ENCODE assay signal across 8 cellular contexts in genomic region chr6:79630883-79631799, GRCh38. TPM values are rescaled to one million over a fixed set of nuclear protein-coding genes. Genes with fewer than 3 reads are reported as not detected.
A peak's percentile ranks its signal among the peaks of the same experiment; 100 is the strongest.
DNase-seq lines count a peak whose midpoint lies in the region; ATAC-seq and TF ChIP-seq lines count a peak whose summit lies in the region.

Gene SH3BGRL2 (plus strand): TSS chr6:79631329. CDS start chr6:79631462, 133 bp downstream.

- no peak for TF ChIP-seq CTCF in WTC11 (IDR thresholded peaks at IDR 0.05)
- no peak for TF ChIP-seq CTCF in liver (IDR thresholded peaks at IDR 0.05; ENCODE audit: low read depth, low read length, missing input control)

- no peaks in the 10 kb centered on the region for H3K36me3 Mint-ChIP-seq in WTC11

- DNase-seq in GDM1 (lab: John Stamatoyannopoulos, UW) = peak; percentile 56
- peak; percentile 84 for DNase-seq in HEK293T (ENCODE audit: extremely low spot score)
- DNase-seq in NCI-H187 treated with DMSO at 0.1 percent for 48 hours (lab: John Stamatoyannopoulos, UW) = peak; percentile 53
- peak; percentile 91 for DNase-seq in WTC11 (ENCODE audit: low spot score)
- DNase-seq in stimulated activated CD4-positive, alpha-beta T cell treated with anti-CD3 and anti-CD28 coated beads, Interleukin-2, amount 100 ng/mL, for 4 hours (ENCODE audit: low read depth) = peak; percentile 1

- peak within 1 kb of the TSS; percentile 96 for H3K4me3 Mint-ChIP-seq in WTC11

- H3K27me3 Mint-ChIP-seq in WTC11 (ENCODE audit: low read depth) = peaks cover 22% of the 10 kb centered on the region

- H3K27me3 ChIP-seq in endocrine pancreas (ENCODE audit: control insufficient read depth, insufficient read depth, low read length) (no peaks in the 10 kb centered on the region), liver (ENCODE audit: control insufficient read depth in 4 of 4, insufficient read depth in 4 of 4, low read length in 3 of 4) (no peaks in the 10 kb centered on the region)

- H3K27ac Mint-ChIP-seq in WTC11 = no peak within 1 kb of the TSS

- WGBS in liver = under 1% methylated on average over 76 of the region's 77 CpGs

- CTCF ChIA-PET in HEK293T (lab: Yijun Ruan, JAX) = interaction anchor here (0.9 kb wide), 1 partner anchor 42 kb away, joined by 3 read pairs; no protein-coding TSS in a partner anchor
- CTCF ChIA-PET in WTC11 (lab: Charles Lee) = interaction anchor here (0.7 to 2.6 kb wide), 11 partner anchors 9 to 238 kb away, joined by 3 to 7 read pairs (median 5); no protein-coding TSS in a partner anchor

- H3K4me3 ChIP-seq in endocrine pancreas (ENCODE audit: control insufficient read depth, insufficient read depth, low read length) (peak within 1 kb of the TSS; percentile 89), liver (ENCODE audit: low read depth in 1 of 3, low read length in 3 of 3) (peak within 1 kb of the TSS; percentile 66 to 88 (median 75))

- POLR2A ChIA-PET in HEK293T (lab: Yijun Ruan, JAX) = interaction anchor here (0.7 to 2.0 kb wide), 12 partner anchors 8 to 94 kb away, joined by 3 to 12 read pairs (median 5); partner anchors contain the start of gene LCA5
- POLR2A ChIA-PET in WTC11 (lab: Charles Lee) = interaction anchor here (0.6 to 1.9 kb wide), 5 partner anchors 9 to 94 kb away, joined by 3 to 7 read pairs (median 4); partner anchors contain the start of gene LCA5

- ATAC-seq in WTC11 = peak; percentile 96
- ATAC-seq in GM18867 (IDR thresholded peaks at IDR 0.05; ENCODE audit: unreplicated experiment) = no peak

- H3K27ac ChIP-seq in liver (ENCODE audit: low read depth in 1 of 2, low read length in 2 of 2) = peak within 1 kb of the TSS; percentile 78 to 87

- TF ChIP-seq RAD21 in liver (IDR thresholded peaks at IDR 0.05) = peak; percentile 35 to 47

- peaks cover 18% of the 10 kb centered on the region for H3K4me1 Mint-ChIP-seq in WTC11

- H3K9me3 ChIP-seq in endocrine pancreas (ENCODE audit: control insufficient read depth, low read length) (no peaks in the 10 kb centered on the region), liver (ENCODE audit: control insufficient read depth in 4 of 4, low read length in 3 of 4) (no peaks in the 10 kb centered on the region)

- H3K9ac ChIP-seq in endocrine pancreas (ENCODE audit: control insufficient read depth, insufficient read depth, low read length) = peak within 1 kb of the TSS; percentile 69
- peak within 1 kb of the TSS; percentile 36 to 40 for H3K9ac ChIP-seq in liver (ENCODE audit: low read depth in 1 of 2, low read length in 2 of 2)

- H3K36me3 ChIP-seq in endocrine pancreas (ENCODE audit: control insufficient read depth, insufficient read depth, low read length) (no peaks in the 10 kb centered on the region), liver (ENCODE audit: control insufficient read depth in 4 of 4, insufficient read depth in 3 of 4, low read depth in 1 of 4, low read length in 3 of 4) (no peaks in the 10 kb centered on the region)

- H3K4me1 ChIP-seq in endocrine pancreas (ENCODE audit: control insufficient read depth, insufficient read depth, low read length) = peaks cover 6% of the 10 kb centered on the region
- peaks cover 3 to 32% (median 18%) of the 10 kb centered on the region in 4 donors for H3K4me1 ChIP-seq in liver (ENCODE audit: control insufficient read depth in 4 of 4, insufficient read depth in 4 of 4, low read length in 3 of 4)

- no peaks in the 10 kb centered on the region for H3K9me3 Mint-ChIP-seq in WTC11

TF ChIP-seq in HEK293T, 16 proteins besides CTCF, POLR2A, EP300 and RAD21:
- TF ChIP-seq ZNF384 (IDR thresholded peaks at IDR 0.05) (no peak), FOXK2 (IDR thresholded peaks at IDR 0.05) (no peak), NFRKB (IDR thresholded peaks at IDR 0.05) (no peak), ELF4 (IDR thresholded peaks at IDR 0.05) (no peak), CTBP1 (IDR thresholded peaks at IDR 0.05; ENCODE audit: borderline replicate concordance) (no peak), SP1 (IDR thresholded peaks at IDR 0.05) (no peak), L3MBTL2 (conservative IDR thresholded peaks at IDR 0.05) (peak; percentile 34)

TF ChIP-seq in WTC11, 78 proteins besides CTCF, POLR2A, EP300 and RAD21 (continues in another document):
- TF ChIP-seq, protein P1, sequence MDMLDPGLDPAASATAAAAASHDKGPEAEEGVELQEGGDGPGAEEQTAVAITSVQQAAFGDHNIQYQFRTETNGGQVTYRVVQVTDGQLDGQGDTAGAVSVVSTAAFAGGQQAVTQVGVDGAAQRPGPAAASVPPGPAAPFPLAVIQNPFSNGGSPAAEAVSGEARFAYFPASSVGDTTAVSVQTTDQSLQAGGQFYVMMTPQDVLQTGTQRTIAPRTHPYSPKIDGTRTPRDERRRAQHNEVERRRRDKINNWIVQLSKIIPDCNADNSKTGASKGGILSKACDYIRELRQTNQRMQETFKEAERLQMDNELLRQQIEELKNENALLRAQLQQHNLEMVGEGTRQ (CRISPR knock-in tag; IDR thresholded peaks at IDR 0.05) = no peak
- TF ChIP-seq ETV6 (CRISPR knock-in tag; IDR thresholded peaks at IDR 0.05) = peak; percentile 71; the same call in 1 of the 2 replicates
- peak; percentile 82; the same call in 1 of the 2 replicates for TF ChIP-seq TCF7 (CRISPR knock-in tag; IDR thresholded peaks at IDR 0.05; ENCODE audit: low read depth)
- TF ChIP-seq ZNF671 (CRISPR knock-in tag; IDR thresholded peaks at IDR 0.05) = no peak
- TF ChIP-seq, protein P2, sequence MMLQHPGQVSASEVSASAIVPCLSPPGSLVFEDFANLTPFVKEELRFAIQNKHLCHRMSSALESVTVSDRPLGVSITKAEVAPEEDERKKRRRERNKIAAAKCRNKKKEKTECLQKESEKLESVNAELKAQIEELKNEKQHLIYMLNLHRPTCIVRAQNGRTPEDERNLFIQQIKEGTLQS (CRISPR knock-in tag; conservative IDR thresholded peaks at IDR 0.05) = no peak
- TF ChIP-seq TEAD4 (CRISPR knock-in tag; IDR thresholded peaks at IDR 0.05) = no peak
- TF ChIP-seq MYBL2 (CRISPR knock-in tag; IDR thresholded peaks at IDR 0.05) = peak; percentile 55; the same call in 1 of the 2 replicates
- TF ChIP-seq FOXK1 (CRISPR knock-in tag; IDR thresholded peaks at IDR 0.05) = peak; percentile 34; the same call in 1 of the 2 replicates
- TF ChIP-seq, protein P3, sequence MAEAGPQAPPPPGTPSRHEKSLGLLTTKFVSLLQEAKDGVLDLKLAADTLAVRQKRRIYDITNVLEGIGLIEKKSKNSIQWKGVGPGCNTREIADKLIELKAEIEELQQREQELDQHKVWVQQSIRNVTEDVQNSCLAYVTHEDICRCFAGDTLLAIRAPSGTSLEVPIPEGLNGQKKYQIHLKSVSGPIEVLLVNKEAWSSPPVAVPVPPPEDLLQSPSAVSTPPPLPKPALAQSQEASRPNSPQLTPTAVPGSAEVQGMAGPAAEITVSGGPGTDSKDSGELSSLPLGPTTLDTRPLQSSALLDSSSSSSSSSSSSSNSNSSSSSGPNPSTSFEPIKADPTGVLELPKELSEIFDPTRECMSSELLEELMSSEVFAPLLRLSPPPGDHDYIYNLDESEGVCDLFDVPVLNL (CRISPR knock-in tag; IDR thresholded peaks at IDR 0.05; ENCODE audit: borderline replicate concordance, low read depth) = no peak

TF ChIP-seq in liver, 16 proteins besides CTCF, POLR2A, EP300 and RAD21 (continues in another document):
- TF ChIP-seq, protein P4, sequence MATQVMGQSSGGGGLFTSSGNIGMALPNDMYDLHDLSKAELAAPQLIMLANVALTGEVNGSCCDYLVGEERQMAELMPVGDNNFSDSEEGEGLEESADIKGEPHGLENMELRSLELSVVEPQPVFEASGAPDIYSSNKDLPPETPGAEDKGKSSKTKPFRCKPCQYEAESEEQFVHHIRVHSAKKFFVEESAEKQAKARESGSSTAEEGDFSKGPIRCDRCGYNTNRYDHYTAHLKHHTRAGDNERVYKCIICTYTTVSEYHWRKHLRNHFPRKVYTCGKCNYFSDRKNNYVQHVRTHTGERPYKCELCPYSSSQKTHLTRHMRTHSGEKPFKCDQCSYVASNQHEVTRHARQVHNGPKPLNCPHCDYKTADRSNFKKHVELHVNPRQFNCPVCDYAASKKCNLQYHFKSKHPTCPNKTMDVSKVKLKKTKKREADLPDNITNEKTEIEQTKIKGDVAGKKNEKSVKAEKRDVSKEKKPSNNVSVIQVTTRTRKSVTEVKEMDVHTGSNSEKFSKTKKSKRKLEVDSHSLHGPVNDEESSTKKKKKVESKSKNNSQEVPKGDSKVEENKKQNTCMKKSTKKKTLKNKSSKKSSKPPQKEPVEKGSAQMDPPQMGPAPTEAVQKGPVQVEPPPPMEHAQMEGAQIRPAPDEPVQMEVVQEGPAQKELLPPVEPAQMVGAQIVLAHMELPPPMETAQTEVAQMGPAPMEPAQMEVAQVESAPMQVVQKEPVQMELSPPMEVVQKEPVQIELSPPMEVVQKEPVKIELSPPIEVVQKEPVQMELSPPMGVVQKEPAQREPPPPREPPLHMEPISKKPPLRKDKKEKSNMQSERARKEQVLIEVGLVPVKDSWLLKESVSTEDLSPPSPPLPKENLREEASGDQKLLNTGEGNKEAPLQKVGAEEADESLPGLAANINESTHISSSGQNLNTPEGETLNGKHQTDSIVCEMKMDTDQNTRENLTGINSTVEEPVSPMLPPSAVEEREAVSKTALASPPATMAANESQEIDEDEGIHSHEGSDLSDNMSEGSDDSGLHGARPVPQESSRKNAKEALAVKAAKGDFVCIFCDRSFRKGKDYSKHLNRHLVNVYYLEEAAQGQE (IDR thresholded peaks at IDR 0.05) = peak; percentile 91
- peak in 1 of 2 donors; percentile 64 for TF ChIP-seq GABPA (IDR thresholded peaks at IDR 0.05 in 1 of 2, conservative IDR thresholded peaks at IDR 0.05 in 1 of 2)
- TF ChIP-seq, protein P2 (IDR thresholded peaks at IDR 0.05) = no peak
- TF ChIP-seq EGR1 (IDR thresholded peaks at IDR 0.05; ENCODE audit: low read depth in 2 of 2) = peak in 1 of 2 donors; percentile 33
- TF ChIP-seq, protein P5, sequence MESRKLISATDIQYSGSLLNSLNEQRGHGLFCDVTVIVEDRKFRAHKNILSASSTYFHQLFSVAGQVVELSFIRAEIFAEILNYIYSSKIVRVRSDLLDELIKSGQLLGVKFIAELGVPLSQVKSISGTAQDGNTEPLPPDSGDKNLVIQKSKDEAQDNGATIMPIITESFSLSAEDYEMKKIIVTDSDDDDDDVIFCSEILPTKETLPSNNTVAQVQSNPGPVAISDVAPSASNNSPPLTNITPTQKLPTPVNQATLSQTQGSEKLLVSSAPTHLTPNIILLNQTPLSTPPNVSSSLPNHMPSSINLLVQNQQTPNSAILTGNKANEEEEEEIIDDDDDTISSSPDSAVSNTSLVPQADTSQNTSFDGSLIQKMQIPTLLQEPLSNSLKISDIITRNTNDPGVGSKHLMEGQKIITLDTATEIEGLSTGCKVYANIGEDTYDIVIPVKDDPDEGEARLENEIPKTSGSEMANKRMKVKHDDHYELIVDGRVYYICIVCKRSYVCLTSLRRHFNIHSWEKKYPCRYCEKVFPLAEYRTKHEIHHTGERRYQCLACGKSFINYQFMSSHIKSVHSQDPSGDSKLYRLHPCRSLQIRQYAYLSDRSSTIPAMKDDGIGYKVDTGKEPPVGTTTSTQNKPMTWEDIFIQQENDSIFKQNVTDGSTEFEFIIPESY (IDR thresholded peaks at IDR 0.05) = peak; percentile 87
- peak; percentile 84 for TF ChIP-seq YY1 (IDR thresholded peaks at IDR 0.05)

RNA-seq across cellular contexts. Expression of gene SH3BGRL2, which starts in this region (rescaled TPM):
- total RNA-seq in WTC11 (2021) = 13.8 to 16.5 TPM (median 15.5 TPM) in 3 replicates
- total RNA-seq in liver = 10 to 100 TPM; 35.8 to 71.3 TPM
- polyA plus RNA-seq in liver = 10 to 100 TPM; 23.8 to 32.8 TPM

Comparison
In these comparisons a context has a peak if more than half of its experiments do, and no peak if none do; other contexts are left out.
1. DNase-seq: peak in every context shown above with its lines; median percentile 91 in WTC11; 84 in HEK293T; 56 in GDM1; 53 in NCI-H187 treated with DMSO at 0.1 percent for 48 hours; 1 in stimulated activated CD4-positive, alpha-beta T cell treated with anti-CD3 and anti-CD28 coated beads, Interleukin-2, amount 100 ng/mL, for 4 hours.